ENCODE assay signal across 12 cellular contexts in genomic region chr5:180085837-180086236, GRCh38. TPM values are rescaled to one million over a fixed set of nuclear protein-coding genes. Genes with fewer than 3 reads are reported as not detected.
A peak's percentile ranks its signal among the peaks of the same experiment; 100 is the strongest.
DNase-seq lines count a peak whose midpoint lies in the region; ATAC-seq and TF ChIP-seq lines count a peak whose summit lies in the region.
"Had no signal": no experiment of that assay in that cellular context is flagged by ENCODE, and none has a peak within 500 bp of the region (broad histone marks: within the 10 kb centered on the region; RNA-seq: fewer than 3 reads in every experiment).

No MANE protein-coding gene starts in this region.

- no peak for TF ChIP-seq CTCF in GM10266 (IDR thresholded peaks at IDR 0.05; ENCODE audit: control insufficient read depth, insufficient read depth, low read depth, missing control alignments)
- TF ChIP-seq CTCF in MCF 10A (IDR thresholded peaks at IDR 0.05; ENCODE audit: unreplicated experiment): no peak

- peak; percentile 65 to 87 for ATAC-seq in naive thymus-derived CD8-positive, alpha-beta T cell
- ATAC-seq: gastroesophageal sphincter, PC-3 had no signal

- peaks cover 10 to 39% (median 25%) of the 10 kb centered on the region in 4 donors for H3K4me1 Mint-ChIP-seq in naive thymus-derived CD8-positive, alpha-beta T cell
- H3K4me1 Mint-ChIP-seq in MCF 10A (ENCODE audit: insufficient read depth, unreplicated experiment): no peaks in the 10 kb centered on the region

- CTCF ChIA-PET in MCF 10A (lab: Yijun Ruan, JAX): interaction anchor here (0.6 kb wide), 3 partner anchors 219 to 628 kb away, joined by 3 to 4 read pairs (median 3); no protein-coding TSS in a partner anchor

- peak overlapping the region; percentile 40 to 95 (median 78) for H3K27ac Mint-ChIP-seq in naive thymus-derived CD8-positive, alpha-beta T cell
- no peak overlapping the region for H3K27ac Mint-ChIP-seq in MCF 10A (ENCODE audit: low read depth, unreplicated experiment)
- H3K27ac Mint-ChIP-seq: T-helper 1 cell treated with Interleukin-12 subunit alpha and Interleukin-12 subunit beta and Interleukin-4 antibody, amounts not matched to agents 30 μg/mL and 1 μg/mL, for 36 hours had no signal

- H3K4me3 Mint-ChIP-seq in naive thymus-derived CD8-positive, alpha-beta T cell: peak overlapping the region in 8 of 10 donors; percentile 11 to 54 (median 30)
- H3K4me3 Mint-ChIP-seq in MCF 10A (ENCODE audit: unreplicated experiment): no peak overlapping the region
- H3K4me3 Mint-ChIP-seq: T-helper 1 cell treated with Interleukin-12 subunit alpha and Interleukin-12 subunit beta and Interleukin-4 antibody, amounts not matched to agents 30 μg/mL and 1 μg/mL, for 36 hours had no signal

- POLR2A ChIA-PET in naive thymus-derived CD8-positive, alpha-beta T cell (lab: Charles Lee): interaction anchor here (0.7 to 2.5 kb wide), 4 partner anchors 13 to 349 kb away, joined by 3 to 6 read pairs (median 6); no protein-coding TSS in a partner anchor
- POLR2A ChIA-PET in MCF 10A (lab: Yijun Ruan, JAX): interaction anchor here (0.7 kb wide), 1 partner anchor 51 kb away, joined by 3 read pairs; no protein-coding TSS in a partner anchor

- DNase-seq in NCI-H345 (lab: John Stamatoyannopoulos, UW) (peak; percentile 13), NCI-H345 treated with DMSO at 0.1 percent for 48 hours (lab: John Stamatoyannopoulos, UW; ENCODE audit: unreplicated experiment) (no peak), OCI-M1 (lab: John Stamatoyannopoulos, UW) (peak; percentile 69), GM10266 (ENCODE audit: extremely low spot score) (no peak), MCF 10A (ENCODE audit: unreplicated experiment) (no peak), NCI-H2107 treated with DMSO at 0.1 percent for 48 hours (lab: John Stamatoyannopoulos, UW; ENCODE audit: unreplicated experiment) (no peak)
- peak; percentile 61 for DNase-seq in central memory CD4-positive, alpha-beta T cell
- peak in 8 of 10 donors; percentile 65 to 86 (median 74) for DNase-seq in naive thymus-derived CD8-positive, alpha-beta T cell
- DNase-seq: NCI-H2107 had no signal

- no peaks in the 10 kb centered on the region for H3K36me3 Mint-ChIP-seq in naive thymus-derived CD8-positive, alpha-beta T cell
- no peaks in the 10 kb centered on the region for H3K36me3 Mint-ChIP-seq in MCF 10A (ENCODE audit: insufficient read depth, unreplicated experiment)

- no peaks in the 10 kb centered on the region for H3K9me3 Mint-ChIP-seq in naive thymus-derived CD8-positive, alpha-beta T cell
- H3K9me3 Mint-ChIP-seq in MCF 10A (ENCODE audit: unreplicated experiment): no peaks in the 10 kb centered on the region
- H3K9me3 Mint-ChIP-seq: T-helper 1 cell treated with Interleukin-12 subunit alpha and Interleukin-12 subunit beta and Interleukin-4 antibody, amounts not matched to agents 30 μg/mL and 1 μg/mL, for 36 hours had no signal

- no TSS peak for BruUV-seq in MCF 10A (replicated peaks; lab: Mats Ljungman, UMichigan)

- peaks cover 0 to 17% (median 6%) of the 10 kb centered on the region in 5 donors for H3K27me3 Mint-ChIP-seq in naive thymus-derived CD8-positive, alpha-beta T cell
- H3K27me3 Mint-ChIP-seq in MCF 10A (ENCODE audit: insufficient read depth, unreplicated experiment): no peaks in the 10 kb centered on the region

- intact Hi-C loops in MCF 10A (cut with micrococcal nuclease): no loop called here

RNA-seq across cellular contexts. Expression of gene RNF130, which starts 14.3 kb away (rescaled TPM):
- 10 to 100 TPM; 22.6 to 24.2 TPM for total RNA-seq in naive thymus-derived CD8-positive, alpha-beta T cell
- polyA plus RNA-seq in naive thymus-derived CD8-positive, alpha-beta T cell: 10 to 100 TPM; 17.8 to 23.2 (median 22.5) TPM
- 31.8 and 34.0 TPM in 2 replicates for total RNA-seq in MCF 10A (2022)

Comparison
In these comparisons a context has a peak if more than half of its experiments do, and no peak if none do; other contexts are left out.
1. DNase-seq: peak in NCI-H345 (single experiment), OCI-M1 (single experiment), central memory CD4-positive, alpha-beta T cell (single experiment) and naive thymus-derived CD8-positive, alpha-beta T cell (8 of 10); none in NCI-H345 treated with DMSO at 0.1 percent for 48 hours (single experiment), GM10266 (single experiment), MCF 10A (single experiment) and NCI-H2107 treated with DMSO at 0.1 percent for 48 hours (single experiment).